Comparison of ENCODE assay signal across 32 cellular contexts in genomic region chr12:64903738-64904137, GRCh38.
DNase-seq lines count a peak whose midpoint lies in the region; ATAC-seq and TF ChIP-seq lines count a peak whose summit lies in the region.
"Had no signal": no experiment of that assay in that cellular context is flagged by ENCODE, and none has a peak within 500 bp of the region (broad histone marks: within the 10 kb centered on the region; RNA-seq: fewer than 3 reads in every experiment).

No MANE protein-coding gene starts in this region.

- H3K4me2 ChIP-seq in hepatocyte = no peak overlapping the region
- H3K4me2 ChIP-seq: A549 had no signal

- H3K27ac Mint-ChIP-seq in activated CD4-positive, alpha-beta memory T cell treated with anti-CD3 and anti-CD28 coated beads for 36 hours = no peak overlapping the region
- H3K27ac Mint-ChIP-seq: activated T-helper 1 cell treated with anti-CD3 and anti-CD28 coated beads, Interleukin-12 subunit alpha, Interleukin-12 subunit beta, Interleukin-2, Interleukin-4 antibody, amounts not matched to agents 30 ng/mL and 10 ng/mL and 1 ng/mL, durations not matched to agents 14 hours and 24 hours and 36 hours; CD4-positive, alpha-beta T cell; H9; T-helper 17 cell had no signal

- H3K9me3 Mint-ChIP-seq in activated CD4-positive, alpha-beta memory T cell treated with anti-CD3 and anti-CD28 coated beads for 36 hours = no peaks in the 10 kb centered on the region
- H3K9me3 Mint-ChIP-seq: activated T-helper 1 cell treated with anti-CD3 and anti-CD28 coated beads, Interleukin-12 subunit alpha, Interleukin-12 subunit beta, Interleukin-2, Interleukin-4 antibody, amounts not matched to agents 30 ng/mL and 10 ng/mL and 1 ng/mL, durations not matched to agents 14 hours and 24 hours and 36 hours; brain; CD4-positive, alpha-beta T cell; H9 had no signal

- H3K4me3 Mint-ChIP-seq in activated CD4-positive, alpha-beta memory T cell treated with anti-CD3 and anti-CD28 coated beads for 36 hours = no peak overlapping the region
- H3K4me3 Mint-ChIP-seq: activated T-helper 1 cell treated with anti-CD3 and anti-CD28 coated beads, Interleukin-12 subunit alpha, Interleukin-12 subunit beta, Interleukin-2, Interleukin-4 antibody, amounts not matched to agents 30 ng/mL and 10 ng/mL and 1 ng/mL, durations not matched to agents 14 hours and 24 hours and 36 hours; CD4-positive, alpha-beta T cell; H9; T-helper 17 cell had no signal

- no peaks in the 10 kb centered on the region for H3K4me1 Mint-ChIP-seq in activated CD4-positive, alpha-beta memory T cell treated with anti-CD3 and anti-CD28 coated beads for 36 hours (ENCODE audit: low read depth)
- H3K4me1 Mint-ChIP-seq: brain, H9, T-helper 17 cell had no signal

- no peaks in the 10 kb centered on the region for H3K36me3 Mint-ChIP-seq in activated CD4-positive, alpha-beta memory T cell treated with anti-CD3 and anti-CD28 coated beads for 36 hours
- H3K36me3 Mint-ChIP-seq: brain had no signal

- no peaks in the 10 kb centered on the region for H4K20me1 ChIP-seq in hepatocyte (ENCODE audit: insufficient read depth, poor library complexity, severe bottlenecking)

- no peaks in the 10 kb centered on the region for H3K79me2 ChIP-seq in hepatocyte

- no peaks in the 10 kb centered on the region for H3K27me3 Mint-ChIP-seq in activated CD4-positive, alpha-beta memory T cell treated with anti-CD3 and anti-CD28 coated beads for 36 hours
- H3K27me3 Mint-ChIP-seq: brain had no signal

- H3K27ac ChIP-seq in hepatocyte = peak overlapping the region; percentile 23
- H3K27ac ChIP-seq: A549, left ventricle myocardium inferior, thyroid gland had no signal

- H3K4me1 ChIP-seq in hepatocyte (ENCODE audit: insufficient read depth) = peaks cover 3% of the 10 kb centered on the region
- H3K4me1 ChIP-seq: A549, left ventricle myocardium inferior, thyroid gland had no signal

- no peak for ATAC-seq in HG02870 (IDR thresholded peaks at IDR 0.05; ENCODE audit: unreplicated experiment)
- ATAC-seq: A549; activated CD4-positive, CD25-positive, alpha-beta regulatory T cell treated with anti-CD3 and anti-CD28 coated beads, Interleukin-2, amount 50 U/mL, for 24 hours; right cardiac atrium; SK-N-SH treated with all-trans-retinoic acid at 6 μM for 48 hours; T-helper 17 cell had no signal

- no peaks in the 10 kb centered on the region for H3K9me2 ChIP-seq in hepatocyte (replicated peaks; ENCODE audit: insufficient read depth)

- TF ChIP-seq CTCF in choroid plexus epithelial cell (conservative IDR thresholded peaks at IDR 0.05; ENCODE audit: low read depth, low read length) (no peak), hepatocyte (IDR thresholded peaks at IDR 0.05; ENCODE audit: poor library complexity) (no peak)

- CTCF ChIA-PET in activated CD4-positive, alpha-beta memory T cell treated with anti-CD3 and anti-CD28 coated beads for 36 hours (lab: Charles Lee) = interaction anchor here (2.6 kb wide), 1 partner anchor 13 kb away, joined by 11 read pairs; no protein-coding TSS in a partner anchor

- intact Hi-C loops in activated CD4-positive, alpha-beta memory T cell treated with anti-CD3 and anti-CD28 coated beads for 36 hours (cut with micrococcal nuclease) = no loop called here

- DNase-seq in ELR (ENCODE audit: low read depth) (peak; percentile 76), NCI-H226 (peak; percentile 3), choroid plexus epithelial cell (ENCODE audit: low read depth) (peak; percentile 53), hepatocyte (ENCODE audit: low spot score) (no peak), MV-4-11 (lab: John Stamatoyannopoulos, UW) (no peak), iPS-NIHi7 (ENCODE audit: extremely low spot score) (no peak)
- DNase-seq in activated CD4-positive, alpha-beta memory T cell treated with anti-CD3 and anti-CD28 coated beads for 36 hours = no peak
- DNase-seq: activated CD4-positive, alpha-beta T cell treated with anti-CD3 and anti-CD28 coated beads, Interleukin-2, amount 50 U/mL, for 48 hours; activated CD8-positive, alpha-beta memory T cell treated with anti-CD3 and anti-CD28 coated beads, Interleukin-2, amount 50 U/mL, for 48 hours; activated naive CD4-positive, alpha-beta T cell treated with Interleukin-2 at 50 U/mL for 16 hours; CD4-positive, alpha-beta T cell; glutamatergic neuron; H9; left ventricle myocardium inferior; mesendoderm; NCI-H1092 treated with DMSO at 0.1 percent for 48 hours; NCI-H187; NCI-H2171 treated with DMSO at 0.1 percent for 48 hours; NCI-H524 treated with DMSO at 0.1 percent for 48 hours; posterior cingulate gyrus; right cardiac atrium; Right ventricle myocardium superior; stimulated activated CD4-positive, alpha-beta T cell treated with anti-CD3 and anti-CD28 coated beads, Interleukin-2, amount 100 ng/mL, for 24 hours; stimulated activated CD8-positive, alpha-beta memory T cell treated with anti-CD3 and anti-CD28 coated beads, Interleukin-4, amount 100 ng/mL, for 48 hours; T-helper 17 cell; thyroid gland had no signal

- no peaks in the 10 kb centered on the region for H3K27me3 ChIP-seq in hepatocyte
- H3K27me3 ChIP-seq: thyroid gland had no signal

- no peaks in the 10 kb centered on the region for H3K9me3 ChIP-seq in hepatocyte (ENCODE audit: low read depth)
- H3K9me3 ChIP-seq: A549, left ventricle myocardium inferior, thyroid gland had no signal

- H3K4me3 ChIP-seq in choroid plexus epithelial cell (ENCODE audit: low read depth, low read length) = no peak overlapping the region
- no peak overlapping the region for H3K4me3 ChIP-seq in hepatocyte
- H3K4me3 ChIP-seq: A549, left ventricle myocardium inferior, thyroid gland had no signal

- H2AFZ ChIP-seq in hepatocyte = no peak overlapping the region

- WGBS in hepatocyte (ENCODE audit: low lambda C conversion rate, missing lambda C conversion rate) = 55% methylated on average over 4 of the region's 4 CpGs

- POLR2A ChIA-PET in activated CD4-positive, alpha-beta memory T cell treated with anti-CD3 and anti-CD28 coated beads for 36 hours (lab: Charles Lee) = no interaction called here

- no peaks in the 10 kb centered on the region for H3K36me3 ChIP-seq in hepatocyte (replicated peaks; ENCODE audit: insufficient read depth, low read depth)
- H3K36me3 ChIP-seq: left ventricle myocardium inferior, thyroid gland had no signal

Comparison
In these comparisons a context has a peak if more than half of its experiments do, and no peak if none do; other contexts are left out.
1. DNase-seq: peak in ELR (single experiment), NCI-H226 (single experiment) and choroid plexus epithelial cell (single experiment); none in hepatocyte (single experiment), MV-4-11 (single experiment), iPS-NIHi7 (single experiment) and activated CD4-positive, alpha-beta memory T cell treated with anti-CD3 and anti-CD28 coated beads for 36 hours (single experiment).